ENCODE assay signal across 18 cellular contexts in genomic region chr12:75209782-75210138, GRCh38. TPM values are rescaled to one million over a fixed set of nuclear protein-coding genes. Genes with fewer than 3 reads are reported as not detected.
DNase-seq lines count a peak whose midpoint lies in the region; FAIRE-seq lines count a peak whose summit lies in the region.
"Had no signal": no experiment of that assay in that cellular context is flagged by ENCODE, and none has a peak within 500 bp of the region (broad histone marks: within the 10 kb centered on the region; RNA-seq: fewer than 3 reads in every experiment).

KCNC2 (minus strand) TSS chr12:75209839.

- H3K4ac ChIP-seq in mesenchymal stem cell (ENCODE audit: low read depth in 1 of 2, low read length in 2 of 2): no peak within 1 kb of the TSS

- no peak within 1 kb of the TSS for H2AK5ac ChIP-seq in mesenchymal stem cell (ENCODE audit: low read length, severe bottlenecking)

- no peak within 1 kb of the TSS for H4K8ac ChIP-seq in mesenchymal stem cell (ENCODE audit: low read length)

- H3K4me3 ChIP-seq in mesenchymal stem cell (ENCODE audit: insufficient read depth in 1 of 2, low read depth in 1 of 2, low read length in 2 of 2): peak within 1 kb of the TSS in 1 of 2 experiments; percentile 20
- H3K4me3 ChIP-seq: K562 had no signal

- peaks cover 33 to 44% of the 10 kb centered on the region in 2 experiments for H3K27me3 ChIP-seq in mesenchymal stem cell (ENCODE audit: control insufficient read depth in 1 of 2, insufficient read depth in 1 of 2, low read length in 2 of 2)

- no peak for FAIRE-seq in RCC 7860 (lab: Jason Lieb, UNC)
- FAIRE-seq: K562 had no signal

- H2BK5ac ChIP-seq in mesenchymal stem cell (ENCODE audit: low read depth, low read length, poor library complexity, severe bottlenecking): no peak within 1 kb of the TSS

- H2BK12ac ChIP-seq in mesenchymal stem cell (ENCODE audit: low read length in 2 of 2): no peak within 1 kb of the TSS

- peaks cover 8% of the 10 kb centered on the region for H3K9me3 ChIP-seq in mesenchymal stem cell (ENCODE audit: control insufficient read depth, low read length)
- H3K9me3 ChIP-seq: adrenal gland had no signal

- DNase-seq in NCI-H146 (lab: John Stamatoyannopoulos, UW) (peak; percentile 77), NCI-H146 treated with DMSO at 0.1 percent for 48 hours (lab: John Stamatoyannopoulos, UW; ENCODE audit: unreplicated experiment) (no peak), mesenchymal stem cell (no peak), NCI-H524 (lab: John Stamatoyannopoulos, UW) (no peak), GF-D8 (lab: John Stamatoyannopoulos, UW) (no peak), RCC 7860 (ENCODE audit: low spot score) (no peak)
- DNase-seq: C1 segment of cervical spinal cord, DMS79, NCI-H1092 treated with DMSO at 0.1 percent for 48 hours, NCI-H524 treated with DMSO at 0.1 percent for 48 hours had no signal

- peaks cover 0 to 5% of the 10 kb centered on the region in 2 experiments for H3K36me3 ChIP-seq in mesenchymal stem cell (ENCODE audit: control insufficient read depth in 1 of 2, insufficient read depth in 2 of 2, low read depth in 1 of 2, low read length in 2 of 2)
- H3K36me3 ChIP-seq: adrenal gland, spleen had no signal

- no peak within 1 kb of the TSS for H3K23ac ChIP-seq in mesenchymal stem cell (ENCODE audit: low read length in 2 of 2)

- no peak within 1 kb of the TSS for H2BK120ac ChIP-seq in mesenchymal stem cell (ENCODE audit: low read depth, low read length)

- 0% methylated on average over 2 of the region's 4 CpGs for WGBS in mesenchymal stem cell

- no peak within 1 kb of the TSS for H3K14ac ChIP-seq in mesenchymal stem cell (ENCODE audit: low read length in 2 of 2)

- peak within 1 kb of the TSS; percentile 71 for H3K4me2 ChIP-seq in mesenchymal stem cell (ENCODE audit: low read length, poor library complexity, severe bottlenecking)

- no peak within 1 kb of the TSS for H3K18ac ChIP-seq in mesenchymal stem cell (ENCODE audit: low read depth in 1 of 2, low read length in 2 of 2)

- peaks cover 10% of the 10 kb centered on the region for H3K4me1 ChIP-seq in mesenchymal stem cell (ENCODE audit: control insufficient read depth, insufficient read depth, low read depth, low read length)
- H3K4me1 ChIP-seq: adrenal gland had no signal

- H2BK15ac ChIP-seq in mesenchymal stem cell (ENCODE audit: low read depth, poor library complexity, severe bottlenecking): no peak within 1 kb of the TSS

- H3K27ac ChIP-seq in cingulate gyrus (ENCODE audit: low read depth, low read length) (peak within 1 kb of the TSS; percentile 47), mesenchymal stem cell (ENCODE audit: low read length, poor library complexity, severe bottlenecking) (no peak within 1 kb of the TSS), temporal lobe (ENCODE audit: low read depth, low read length) (peak within 1 kb of the TSS; percentile 61)
- H3K27ac ChIP-seq: 22Rv1, adrenal gland, spleen had no signal

- no peak within 1 kb of the TSS for H4K91ac ChIP-seq in mesenchymal stem cell (ENCODE audit: low read length)

- no peak within 1 kb of the TSS for H3K9ac ChIP-seq in mesenchymal stem cell (ENCODE audit: low read length)

- H2AFZ ChIP-seq in mesenchymal stem cell (ENCODE audit: low read depth, low read length): no peak within 1 kb of the TSS

- no peaks in the 10 kb centered on the region for H3K79me1 ChIP-seq in mesenchymal stem cell (replicated peaks; ENCODE audit: low read length, poor library complexity, severe bottlenecking)

RNA-seq across cellular contexts. Expression of gene KCNC2, which starts in this region (rescaled TPM):
- not detected for polyA plus RNA-seq in mesenchymal stem cell (2013, experiment 1 of 2)
- polyA plus RNA-seq in mesenchymal stem cell (2013, experiment 2 of 2): not detected
- 16.5 TPM for total RNA-seq in temporal lobe
- total RNA-seq: activated CD8-positive, alpha-beta T cell treated with anti-CD3 and anti-CD28 coated beads for 36 hours; adrenal gland; K562; lung microvascular endothelial cell; spleen had no signal
- polyA plus RNA-seq: adrenal gland, K562, spleen had no signal
